9 cellular contexts compared by ENCODE assay signal in genomic region chr3:46695962-46696922, GRCh38. TPM values are rescaled to one million over a fixed set of nuclear protein-coding genes. Genes with fewer than 3 reads are reported as not detected.
DNase-seq lines count a peak whose midpoint lies in the region; ATAC-seq and TF ChIP-seq lines count a peak whose summit lies in the region.
"Had no signal": no experiment of that assay in that cellular context is flagged by ENCODE, and none has a peak within 500 bp of the region (broad histone marks: within the 10 kb centered on the region; RNA-seq: fewer than 3 reads in every experiment).

No MANE protein-coding gene starts in this region.

- H3K9me3 Mint-ChIP-seq in immature natural killer cell, result no peaks in the 10 kb centered on the region

- H3K36me3 ChIP-seq in breast epithelium (no peaks in the 10 kb centered on the region), testis (ENCODE audit: low read depth, missing control alignments) (no peaks in the 10 kb centered on the region)

- no peak for ATAC-seq in HG03457 (IDR thresholded peaks at IDR 0.05; ENCODE audit: unreplicated experiment)

- peaks cover 6 to 9% of the 10 kb centered on the region in 2 donors for H3K4me1 ChIP-seq in breast epithelium
- peaks cover 61% of the 10 kb centered on the region for H3K4me1 ChIP-seq in testis

- H3K9me3 ChIP-seq in breast epithelium (no peaks in the 10 kb centered on the region), testis (no peaks in the 10 kb centered on the region)

- no peak overlapping the region for H3K4me3 ChIP-seq in breast epithelium
- no peak overlapping the region for H3K4me3 ChIP-seq in testis

- peaks cover 13 to 19% of the 10 kb centered on the region in 2 donors for H3K4me1 Mint-ChIP-seq in immature natural killer cell

- H3K36me3 Mint-ChIP-seq in immature natural killer cell, result no peaks in the 10 kb centered on the region

- peak overlapping the region in 2 of 6 donors; percentile 34 to 51 for H3K27ac Mint-ChIP-seq in immature natural killer cell

- peak overlapping the region in 3 of 5 donors; percentile 15 to 56 (median 18) for H3K4me3 Mint-ChIP-seq in immature natural killer cell

- TF ChIP-seq POLR2A in breast epithelium (IDR thresholded peaks at IDR 0.05) (no peak), testis (IDR thresholded peaks at IDR 0.05) (no peak)

- H3K27me3 Mint-ChIP-seq in immature natural killer cell (ENCODE audit: low read depth in 3 of 3), result peaks cover 4 to 5% (median 5%) of the 10 kb centered on the region in 3 donors

- DNase-seq in DMS53 (lab: John Stamatoyannopoulos, UW), result peak; percentile 11
- no peak for DNase-seq in DMS53 treated with DMSO at 0.1 percent for 48 hours (lab: John Stamatoyannopoulos, UW; ENCODE audit: unreplicated experiment)
- no peak for DNase-seq in breast epithelium (ENCODE audit: low spot score in 2 of 2)
- DNase-seq in immature natural killer cell, result no peak
- DNase-seq in testis, result peak; percentile 72
- DNase-seq in NOMO-1 treated with dmso at 0.1 percent for 144 hours (lab: John Stamatoyannopoulos, UW; ENCODE audit: unreplicated experiment), result no peak
- no peak for DNase-seq in NCI-H1105 (lab: John Stamatoyannopoulos, UW)

- WGBS in testis, 2 donors, result 75 to 94% methylated on average over 2 to 4 of the region's 4 CpGs

- TF ChIP-seq CTCF in breast epithelium (IDR thresholded peaks at IDR 0.05), result no peak
- TF ChIP-seq CTCF in testis (IDR thresholded peaks at IDR 0.05), result peak in 1 of 3 experiments; percentile 16

- no peaks in the 10 kb centered on the region for H3K27me3 ChIP-seq in breast epithelium
- H3K27me3 ChIP-seq in testis, result no peaks in the 10 kb centered on the region

- intact Hi-C loops in breast epithelium (cut with DNase I; ENCODE audit: low total_unique reads), result no loop called here
- intact Hi-C loops in testis (cut with DNase I; ENCODE audit: low total_unique reads), result no loop called here

- H3K27ac ChIP-seq in breast epithelium (peak overlapping the region; percentile 3 to 78), testis (peak overlapping the region; percentile 15 to 64)
- H3K27ac ChIP-seq: 22Rv1 had no signal

RNA-seq across cellular contexts. Expression of gene ALS2CL, which starts 2.8 kb away (rescaled TPM):
- 10 to 100 TPM in 2 of 3 donors, 1 to 10 TPM in 1; 6.7 to 22.9 (median 20.6) TPM for total RNA-seq in breast epithelium
- not detected for polyA plus RNA-seq in immature natural killer cell
- 10 to 100 TPM in 1 of 2 donors, 1 to 10 TPM in 1; 5.4 to 11.2 TPM for total RNA-seq in testis
- polyA plus RNA-seq in testis (ENCODE audit: insufficient read depth, low read depth, low replicate concordance), result 4.4 TPM

RNA-seq across cellular contexts. Expression of gene TMIE, which starts 5.0 kb away (rescaled TPM):
- total RNA-seq in breast epithelium, result not detected
- polyA plus RNA-seq in immature natural killer cell, result not detected
- 1 to 10 TPM; 1.5 to 2.3 TPM for total RNA-seq in testis
- polyA plus RNA-seq in testis (ENCODE audit: insufficient read depth, low read depth, low replicate concordance), result 1.8 TPM

RNA-seq across cellular contexts. Expression of gene PRSS50, which starts 21.4 kb away (rescaled TPM):
- total RNA-seq in breast epithelium, result 1 to 10 TPM in 2 of 3 donors, not detected in 1; 2.9 to 3.6 TPM
- polyA plus RNA-seq in immature natural killer cell, result not detected
- total RNA-seq in testis, result 1 to 10 TPM; 3.8 to 6.2 TPM
- polyA plus RNA-seq in testis (ENCODE audit: insufficient read depth, low read depth, low replicate concordance), result 0.92 TPM

Comparison
In these comparisons a context has a peak if more than half of its experiments do, and no peak if none do; other contexts are left out.
1. DNase-seq: peak in DMS53 (single experiment) and testis (single experiment); none in DMS53 treated with DMSO at 0.1 percent for 48 hours (single experiment), breast epithelium (0 of 2), immature natural killer cell (0 of 3), NOMO-1 treated with dmso at 0.1 percent for 144 hours (single experiment) and NCI-H1105 (single experiment).